In genomic region chr9:105142406-105143092, GRCh38 we compare ENCODE assay signal across 17 cellular contexts.
DNase-seq lines count a peak whose midpoint lies in the region; ATAC-seq and TF ChIP-seq lines count a peak whose summit lies in the region.
"Had no signal": no experiment of that assay in that cellular context is flagged by ENCODE, and none has a peak within 500 bp of the region (broad histone marks: within the 10 kb centered on the region; RNA-seq: fewer than 3 reads in every experiment).

No MANE protein-coding gene starts in this region.

- peaks cover 5% of the 10 kb centered on the region for H3K27me3 Mint-ChIP-seq in endothelial cell (ENCODE audit: unreplicated experiment)

- DNase-seq in GM23248 (peak; percentile 81), NOMO-1 treated with DMSO at 0.1 percent for 48 hours (lab: John Stamatoyannopoulos, UW; ENCODE audit: unreplicated experiment) (peak; percentile 62), brain microvascular endothelial cell (peak; percentile 64), dedifferentiated amniotic fluid mesenchymal stem cell (ENCODE audit: extremely low spot score) (no peak), NCI-H1930 (lab: John Stamatoyannopoulos, UW) (no peak), endothelial cell (ENCODE audit: low spot score) (no peak)
- DNase-seq: activated naive CD4-positive, alpha-beta T cell; C1 segment of cervical spinal cord; DMS53; effector memory CD4-positive, alpha-beta T cell; foreskin keratinocyte; NCI-H1092 had no signal

- H2AFZ ChIP-seq in GM23248, result no peak overlapping the region

- H3K36me3 Mint-ChIP-seq in endothelial cell (ENCODE audit: low read depth, unreplicated experiment), result no peaks in the 10 kb centered on the region
- H3K36me3 Mint-ChIP-seq: memory B cell; stimulated activated memory B cell treated with anti-CD40 and anti-IgM and Interleukin-4, amounts not matched to agents 10 μg/mL and 1 μg/mL and 100 μg/mL, for 72 hours; WTC11 had no signal

- no peak overlapping the region for H3K4me2 ChIP-seq in GM23248 (ENCODE audit: unreplicated experiment)

- H3K79me2 ChIP-seq in GM23248 (ENCODE audit: insufficient read depth), result no peaks in the 10 kb centered on the region

- no peaks in the 10 kb centered on the region for H3K9me3 ChIP-seq in GM23248 (ENCODE audit: low read depth)
- H3K9me3 ChIP-seq in neutrophil, result no peaks in the 10 kb centered on the region

- in situ Hi-C loops in GM23248 (cut with MboI), result no loop called here
- in situ Hi-C loops in brain microvascular endothelial cell (cut with HindIII; ENCODE audit: low pct_ligation_motif_present, low sequenced_read_pairs), result no loop called here

- H3F3A ChIP-seq in GM23248 (ENCODE audit: insufficient read depth), result no peaks in the 10 kb centered on the region; the same call in 1 of the 2 replicates

- no peaks in the 10 kb centered on the region for H3K9me3 Mint-ChIP-seq in endothelial cell (ENCODE audit: unreplicated experiment)
- H3K9me3 Mint-ChIP-seq: memory B cell; stimulated activated memory B cell treated with anti-CD40 and anti-IgM and Interleukin-4, amounts not matched to agents 10 μg/mL and 1 μg/mL and 100 μg/mL, for 72 hours; WTC11 had no signal

- H4K20me1 ChIP-seq in GM23248 (ENCODE audit: insufficient read depth), result no peaks in the 10 kb centered on the region

- H3K4me3 ChIP-seq in GM23248 (no peak overlapping the region), brain microvascular endothelial cell (ENCODE audit: low read depth, low read length) (no peak overlapping the region), neutrophil (ENCODE audit: low read depth in 1 of 2, low read length in 1 of 2) (no peak overlapping the region)

- H3K27ac ChIP-seq in GM23248, result no peak overlapping the region
- H3K27ac ChIP-seq in brain microvascular endothelial cell, result no peak overlapping the region
- peak overlapping the region; percentile 63 for H3K27ac ChIP-seq in neutrophil
- H3K27ac ChIP-seq: foreskin keratinocyte had no signal

- TF ChIP-seq CTCF in brain microvascular endothelial cell (IDR thresholded peaks at IDR 0.05; ENCODE audit: low read depth, low read length, missing control alignments) (no peak), neutrophil (IDR thresholded peaks at IDR 0.05) (no peak), endothelial cell (IDR thresholded peaks at IDR 0.05; ENCODE audit: unreplicated experiment) (no peak)

- H3K4me3 Mint-ChIP-seq in endothelial cell (ENCODE audit: unreplicated experiment), result no peak overlapping the region
- H3K4me3 Mint-ChIP-seq: memory B cell; stimulated activated memory B cell treated with anti-CD40 and anti-IgM and Interleukin-4, amounts not matched to agents 10 μg/mL and 1 μg/mL and 100 μg/mL, for 72 hours; WTC11 had no signal

- no peaks in the 10 kb centered on the region for H3K36me3 ChIP-seq in GM23248 (ENCODE audit: low read depth)
- H3K36me3 ChIP-seq in brain microvascular endothelial cell (replicated peaks), result no peaks in the 10 kb centered on the region
- H3K36me3 ChIP-seq in neutrophil, result no peaks in the 10 kb centered on the region

- WGBS in GM23248 (ENCODE audit: low coverage in 1 of 2, low lambda C conversion rate in 2 of 2, missing lambda C conversion rate in 2 of 2), 2 experiments, result 67 to 71% methylated on average over 7 of the region's 7 CpGs

- no peaks in the 10 kb centered on the region for H3K9me2 ChIP-seq in GM23248 (ENCODE audit: insufficient read depth)

- H3K4me1 ChIP-seq in GM23248 (ENCODE audit: insufficient read depth), result peaks cover 8% of the 10 kb centered on the region
- H3K4me1 ChIP-seq in neutrophil (ENCODE audit: control insufficient read depth in 1 of 2, insufficient read depth in 1 of 2, low read depth in 1 of 2, low read length in 1 of 2), result peaks cover 59 to 61% of the 10 kb centered on the region in 2 experiments
- H3K4me1 ChIP-seq: foreskin keratinocyte had no signal

- no peak overlapping the region for H3K9ac ChIP-seq in GM23248

- ATAC-seq in HG03108 (IDR thresholded peaks at IDR 0.05; ENCODE audit: unreplicated experiment), result no peak
- ATAC-seq: foreskin keratinocyte, WTC11 had no signal

- H3K27me3 ChIP-seq in GM23248 (replicated peaks; ENCODE audit: insufficient read depth) (no peaks in the 10 kb centered on the region), brain microvascular endothelial cell (replicated peaks) (no peaks in the 10 kb centered on the region), neutrophil (no peaks in the 10 kb centered on the region)
- H3K27me3 ChIP-seq: foreskin keratinocyte had no signal

- peaks cover 17% of the 10 kb centered on the region for H3K4me1 Mint-ChIP-seq in endothelial cell (ENCODE audit: unreplicated experiment)
- H3K4me1 Mint-ChIP-seq: memory B cell had no signal

- no peak overlapping the region for H3K27ac Mint-ChIP-seq in endothelial cell (ENCODE audit: unreplicated experiment)
- H3K27ac Mint-ChIP-seq: memory B cell, WTC11 had no signal

Comparison
In these comparisons a context has a peak if more than half of its experiments do, and no peak if none do; other contexts are left out.
1. DNase-seq: peak in GM23248 (single experiment), NOMO-1 treated with DMSO at 0.1 percent for 48 hours (single experiment) and brain microvascular endothelial cell (single experiment); none in dedifferentiated amniotic fluid mesenchymal stem cell (single experiment), NCI-H1930 (0 of 2) and endothelial cell (single experiment).